ENCODE assay signal across 10 cellular contexts in genomic region chr10:22611425-22612111, GRCh38.
DNase-seq lines count a peak whose midpoint lies in the region; ATAC-seq and TF ChIP-seq lines count a peak whose summit lies in the region.
"Had no signal": no experiment of that assay in that cellular context is flagged by ENCODE, and none has a peak within 500 bp of the region (broad histone marks: within the 10 kb centered on the region; RNA-seq: fewer than 3 reads in every experiment).

No MANE protein-coding gene starts in this region.

- H3K9me3 Mint-ChIP-seq in CD4-positive, CD25-positive, alpha-beta regulatory T cell: peaks cover 0 to 3% (median 0%) of the 10 kb centered on the region in 7 donors
- no peaks in the 10 kb centered on the region for H3K9me3 Mint-ChIP-seq in T-helper 1 cell treated with Interleukin-12 subunit alpha and Interleukin-12 subunit beta and Interleukin-4 antibody, amounts not matched to agents 30 μg/mL and 1 μg/mL, for 36 hours
- H3K9me3 Mint-ChIP-seq in endodermal cell (no peaks in the 10 kb centered on the region), MCF 10A (ENCODE audit: unreplicated experiment) (no peaks in the 10 kb centered on the region)

- ATAC-seq in CD4-positive, CD25-positive, alpha-beta regulatory T cell (ENCODE audit: low read depth in 2 of 2): peak; percentile 91 to 92
- peak; percentile 38 for ATAC-seq in GM21367 (IDR thresholded peaks at IDR 0.05; ENCODE audit: unreplicated experiment)

- H2AK5ac ChIP-seq in mesenchymal stem cell (ENCODE audit: low read length, severe bottlenecking): no peak overlapping the region

- DNase-seq in CD4-positive, CD25-positive, alpha-beta regulatory T cell: peak; percentile 66 to 97 (median 85)
- DNase-seq in caudate nucleus (lab: John Stamatoyannopoulos, UW) (no peak), endodermal cell (no peak), mesenchymal stem cell (no peak), MCF 10A (ENCODE audit: unreplicated experiment) (no peak), hippocampal formation (lab: John Stamatoyannopoulos, UW) (no peak)

- no peaks in the 10 kb centered on the region for H3K9me3 ChIP-seq in CD4-positive, CD25-positive, alpha-beta regulatory T cell (ENCODE audit: control insufficient read depth in 2 of 2, low read length in 2 of 2)
- H3K9me3 ChIP-seq in endodermal cell (ENCODE audit: control insufficient read depth, low read length): no peaks in the 10 kb centered on the region
- H3K9me3 ChIP-seq in mesenchymal stem cell (ENCODE audit: control insufficient read depth, low read length): no peaks in the 10 kb centered on the region
- H3K9me3 ChIP-seq: thoracic aorta had no signal

- H4K91ac ChIP-seq in mesenchymal stem cell (ENCODE audit: low read length): no peak overlapping the region

- H3K79me1 ChIP-seq in mesenchymal stem cell (replicated peaks; ENCODE audit: low read length, poor library complexity, severe bottlenecking): peaks cover 49% of the 10 kb centered on the region

- H3K4me1 ChIP-seq in CD4-positive, CD25-positive, alpha-beta regulatory T cell (ENCODE audit: control insufficient read depth, insufficient read depth, low read length, poor library complexity, severe bottlenecking): peaks cover 99% of the 10 kb centered on the region
- H3K4me1 ChIP-seq in endodermal cell (ENCODE audit: control insufficient read depth, insufficient read depth, low read length): no peaks in the 10 kb centered on the region
- peaks cover 12% of the 10 kb centered on the region for H3K4me1 ChIP-seq in mesenchymal stem cell (ENCODE audit: control insufficient read depth, insufficient read depth, low read depth, low read length)

- no peaks in the 10 kb centered on the region for H3K27me3 ChIP-seq in CD4-positive, CD25-positive, alpha-beta regulatory T cell (ENCODE audit: control insufficient read depth, insufficient read depth, low read length)
- no peaks in the 10 kb centered on the region for H3K27me3 ChIP-seq in endodermal cell (ENCODE audit: control insufficient read depth, insufficient read depth, low read length, poor library complexity, severe bottlenecking)
- no peaks in the 10 kb centered on the region for H3K27me3 ChIP-seq in mesenchymal stem cell (ENCODE audit: control insufficient read depth in 1 of 2, insufficient read depth in 1 of 2, low read length in 2 of 2)

- no peak overlapping the region for H2BK15ac ChIP-seq in mesenchymal stem cell (ENCODE audit: low read depth, poor library complexity, severe bottlenecking)

- TF ChIP-seq CTCF in endodermal cell (conservative IDR thresholded peaks at IDR 0.05) (no peak), MCF 10A (IDR thresholded peaks at IDR 0.05; ENCODE audit: unreplicated experiment) (no peak)

- no peaks in the 10 kb centered on the region for H3K27me3 Mint-ChIP-seq in CD4-positive, CD25-positive, alpha-beta regulatory T cell
- H3K27me3 Mint-ChIP-seq in T-helper 1 cell treated with Interleukin-12 subunit alpha and Interleukin-12 subunit beta and Interleukin-4 antibody, amounts not matched to agents 30 μg/mL and 1 μg/mL, for 36 hours (ENCODE audit: low read depth): no peaks in the 10 kb centered on the region
- H3K27me3 Mint-ChIP-seq in endodermal cell (ENCODE audit: insufficient read depth): peaks cover 2% of the 10 kb centered on the region
- H3K27me3 Mint-ChIP-seq in MCF 10A (ENCODE audit: insufficient read depth, unreplicated experiment): no peaks in the 10 kb centered on the region

- CTCF ChIA-PET in MCF 10A (lab: Yijun Ruan, JAX): interaction anchor here (0.6 to 1.5 kb wide), 3 partner anchors 8 to 316 kb away, joined by 3 to 5 read pairs (median 3); no protein-coding TSS in a partner anchor

- H3K18ac ChIP-seq in mesenchymal stem cell (ENCODE audit: low read depth in 1 of 2, low read length in 2 of 2): no peak overlapping the region

- H3K4me1 Mint-ChIP-seq in CD4-positive, CD25-positive, alpha-beta regulatory T cell: peaks cover 66 to 99% (median 91%) of the 10 kb centered on the region in 4 donors
- H3K4me1 Mint-ChIP-seq in T-helper 1 cell treated with Interleukin-12 subunit alpha and Interleukin-12 subunit beta and Interleukin-4 antibody, amounts not matched to agents 30 μg/mL and 1 μg/mL, for 36 hours (ENCODE audit: low read depth): peaks cover 69% of the 10 kb centered on the region
- H3K4me1 Mint-ChIP-seq in endodermal cell (peaks cover 49% of the 10 kb centered on the region), MCF 10A (ENCODE audit: insufficient read depth, unreplicated experiment) (peaks cover 8% of the 10 kb centered on the region)

- H3K14ac ChIP-seq in mesenchymal stem cell (ENCODE audit: low read length in 2 of 2): no peak overlapping the region

- no peak overlapping the region for H2BK5ac ChIP-seq in mesenchymal stem cell (ENCODE audit: low read depth, low read length, poor library complexity, severe bottlenecking)

- H3K27ac Mint-ChIP-seq in CD4-positive, CD25-positive, alpha-beta regulatory T cell: peak overlapping the region; percentile 95 to 96 (median 96)
- H3K27ac Mint-ChIP-seq in T-helper 1 cell treated with Interleukin-12 subunit alpha and Interleukin-12 subunit beta and Interleukin-4 antibody, amounts not matched to agents 30 μg/mL and 1 μg/mL, for 36 hours: peak overlapping the region; percentile 75
- H3K27ac Mint-ChIP-seq in endodermal cell: no peak overlapping the region
- H3K27ac Mint-ChIP-seq in MCF 10A (ENCODE audit: low read depth, unreplicated experiment): no peak overlapping the region

- H2BK12ac ChIP-seq in mesenchymal stem cell (ENCODE audit: low read length in 2 of 2): peak overlapping the region in 1 of 2 experiments; percentile 71

- no peak overlapping the region for H3K4me2 ChIP-seq in mesenchymal stem cell (ENCODE audit: low read length, poor library complexity, severe bottlenecking)

- peaks cover 47% of the 10 kb centered on the region for H3K36me3 Mint-ChIP-seq in CD4-positive, CD25-positive, alpha-beta regulatory T cell
- H3K36me3 Mint-ChIP-seq in T-helper 1 cell treated with Interleukin-12 subunit alpha and Interleukin-12 subunit beta and Interleukin-4 antibody, amounts not matched to agents 30 μg/mL and 1 μg/mL, for 36 hours (ENCODE audit: low read depth): peaks cover 41% of the 10 kb centered on the region
- H3K36me3 Mint-ChIP-seq in endodermal cell (ENCODE audit: low read depth): peaks cover 22% of the 10 kb centered on the region
- H3K36me3 Mint-ChIP-seq in MCF 10A (ENCODE audit: insufficient read depth, unreplicated experiment): peaks cover 8% of the 10 kb centered on the region

- POLR2A ChIA-PET in MCF 10A (lab: Yijun Ruan, JAX): interaction anchor here (1.2 to 1.5 kb wide), 2 partner anchors 9 to 129 kb away, joined by 3 to 8 read pairs; no protein-coding TSS in a partner anchor

- H3K36me3 ChIP-seq in CD4-positive, CD25-positive, alpha-beta regulatory T cell (ENCODE audit: control insufficient read depth, insufficient read depth, low read length): peaks cover 31% of the 10 kb centered on the region
- H3K36me3 ChIP-seq in endodermal cell (ENCODE audit: control insufficient read depth, insufficient read depth, low read length) (no peaks in the 10 kb centered on the region), mesenchymal stem cell (ENCODE audit: control insufficient read depth in 1 of 2, insufficient read depth in 2 of 2, low read depth in 1 of 2, low read length in 2 of 2) (peaks cover 21 to 51% of the 10 kb centered on the region in 2 experiments)

- H3K4ac ChIP-seq in mesenchymal stem cell (ENCODE audit: low read depth in 1 of 2, low read length in 2 of 2): no peak overlapping the region

- H2BK120ac ChIP-seq in mesenchymal stem cell (ENCODE audit: low read depth, low read length): no peak overlapping the region

- H4K8ac ChIP-seq in mesenchymal stem cell (ENCODE audit: low read length): no peak overlapping the region

- H3K9ac ChIP-seq in endodermal cell (ENCODE audit: extremely low read depth, low read length, poor library complexity, severe bottlenecking) (no peak overlapping the region), mesenchymal stem cell (ENCODE audit: low read length) (no peak overlapping the region)

- no peak overlapping the region for H2AFZ ChIP-seq in mesenchymal stem cell (ENCODE audit: low read depth, low read length)

- H3K4me3 ChIP-seq in CD4-positive, CD25-positive, alpha-beta regulatory T cell (ENCODE audit: low read depth, low read length): peak overlapping the region; percentile 90
- H3K4me3 ChIP-seq in endodermal cell (ENCODE audit: low read length) (no peak overlapping the region), mesenchymal stem cell (ENCODE audit: insufficient read depth in 1 of 2, low read depth in 1 of 2, low read length in 2 of 2) (no peak overlapping the region)
- H3K4me3 ChIP-seq: thoracic aorta had no signal

- H3K27ac ChIP-seq in CD4-positive, CD25-positive, alpha-beta regulatory T cell (ENCODE audit: insufficient read depth, low read length, poor library complexity, severe bottlenecking): peak overlapping the region; percentile 91
- peak overlapping the region; percentile 76 for H3K27ac ChIP-seq in caudate nucleus (ENCODE audit: low read depth, low read length)
- H3K27ac ChIP-seq in endodermal cell (ENCODE audit: low read depth, low read length): no peak overlapping the region
- no peak overlapping the region for H3K27ac ChIP-seq in mesenchymal stem cell (ENCODE audit: low read length, poor library complexity, severe bottlenecking)
- H3K27ac ChIP-seq: HL-60, thoracic aorta had no signal

- 96 to 100% methylated on average over 6 to 7 of the region's 8 CpGs for WGBS in endodermal cell (ENCODE audit: insufficient coverage in 1 of 2, insufficient read length in 1 of 2), 2 experiments
- WGBS in mesenchymal stem cell: 99% methylated on average over 5 of the region's 8 CpGs

- intact Hi-C loops in MCF 10A (cut with micrococcal nuclease): no loop called here

- no TSS peak for BruUV-seq in MCF 10A (replicated peaks; lab: Mats Ljungman, UMichigan)

- H3K23ac ChIP-seq in mesenchymal stem cell (ENCODE audit: low read length in 2 of 2): no peak overlapping the region

- H3K4me3 Mint-ChIP-seq in CD4-positive, CD25-positive, alpha-beta regulatory T cell: peak overlapping the region; percentile 81 to 93 (median 82)
- peak overlapping the region; percentile 62 for H3K4me3 Mint-ChIP-seq in T-helper 1 cell treated with Interleukin-12 subunit alpha and Interleukin-12 subunit beta and Interleukin-4 antibody, amounts not matched to agents 30 μg/mL and 1 μg/mL, for 36 hours
- H3K4me3 Mint-ChIP-seq in endodermal cell: no peak overlapping the region
- H3K4me3 Mint-ChIP-seq in MCF 10A (ENCODE audit: unreplicated experiment): no peak overlapping the region

Comparison
In these comparisons a context has a peak if more than half of its experiments do, and no peak if none do; other contexts are left out.
1. DNase-seq: peak in CD4-positive, CD25-positive, alpha-beta regulatory T cell (3 of 3); none in caudate nucleus (0 of 61), endodermal cell (single experiment), mesenchymal stem cell (single experiment), MCF 10A (single experiment) and hippocampal formation (0 of 2).
2. H3K27ac ChIP-seq: peak in CD4-positive, CD25-positive, alpha-beta regulatory T cell (single experiment) and caudate nucleus (single experiment); none in endodermal cell (single experiment) and mesenchymal stem cell (single experiment).
3. H3K27ac Mint-ChIP-seq: peak in CD4-positive, CD25-positive, alpha-beta regulatory T cell (3 of 3) and T-helper 1 cell treated with Interleukin-12 subunit alpha and Interleukin-12 subunit beta and Interleukin-4 antibody, amounts not matched to agents 30 μg/mL and 1 μg/mL, for 36 hours (single experiment); none in endodermal cell (single experiment) and MCF 10A (single experiment).
4. H3K4me3 Mint-ChIP-seq: peak in CD4-positive, CD25-positive, alpha-beta regulatory T cell (4 of 4) and T-helper 1 cell treated with Interleukin-12 subunit alpha and Interleukin-12 subunit beta and Interleukin-4 antibody, amounts not matched to agents 30 μg/mL and 1 μg/mL, for 36 hours (single experiment); none in endodermal cell (single experiment) and MCF 10A (single experiment).